Comparison of ENCODE assay signal across 21 cellular contexts in the genomic region with DNA sequence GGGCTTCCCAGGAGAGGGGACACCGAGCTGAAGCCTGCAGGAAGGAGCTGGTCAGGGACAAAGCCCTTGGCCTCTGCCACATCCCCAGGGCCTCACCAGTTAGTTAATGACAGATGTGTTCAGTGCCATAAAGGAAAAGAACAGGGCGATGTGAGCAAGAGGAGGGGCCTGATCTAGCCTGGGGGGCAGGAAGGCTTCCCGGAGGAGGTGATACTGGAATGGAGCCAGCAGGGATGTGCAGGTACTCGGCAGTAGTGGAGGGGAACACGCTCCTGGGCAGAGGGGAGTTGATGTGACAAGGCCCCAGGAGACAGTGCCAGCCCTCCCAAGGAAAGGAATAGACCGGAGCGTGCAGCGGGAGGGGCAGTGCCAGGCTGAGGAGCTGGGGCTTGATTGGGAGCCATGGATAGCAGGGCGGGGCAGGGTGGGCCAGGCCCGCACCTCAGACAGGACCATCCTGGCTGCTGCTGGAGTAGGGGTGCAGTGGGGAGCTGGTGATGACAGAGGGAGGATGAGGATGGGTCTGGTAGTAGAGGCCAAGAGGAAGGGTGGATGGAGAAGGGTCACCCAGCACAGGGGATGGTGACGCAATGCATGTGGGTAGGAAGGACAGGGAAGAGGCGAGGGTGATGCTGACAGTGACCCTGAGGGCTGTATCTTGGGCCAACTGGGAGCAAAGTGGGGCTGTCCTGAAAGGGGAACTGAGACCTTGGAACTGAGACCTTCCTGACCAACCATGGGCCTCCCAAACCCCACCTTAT. TPM values are rescaled to one million over a fixed set of nuclear protein-coding genes. Genes with fewer than 3 reads are reported as not detected.
DNase-seq lines count a peak whose midpoint lies in the region; ATAC-seq, FAIRE-seq and TF ChIP-seq lines count a peak whose summit lies in the region.
"Had no signal": no experiment of that assay in that cellular context is flagged by ENCODE, and none has a peak within 500 bp of the region (broad histone marks: within the 10 kb centered on the region; RNA-seq: fewer than 3 reads in every experiment).

No MANE protein-coding gene starts in this region.

- no peak overlapping the region for H2AK9ac ChIP-seq in IMR-90 (replicated peaks; ENCODE audit: low read depth, low read length, poor library complexity)

- no peaks in the 10 kb centered on the region for H3K9me3 Mint-ChIP-seq in activated naive CD4-positive, alpha-beta T cell treated with anti-CD3 and anti-CD28 coated beads, Interleukin-2, amount 10 ng/mL, durations not matched to agents 7 days and 5 days
- peaks cover 10% of the 10 kb centered on the region for H3K9me3 Mint-ChIP-seq in stimulated activated memory B cell treated with anti-CD40 and anti-IgM and Interleukin-4, amounts not matched to agents 10 μg/mL and 1 μg/mL and 100 μg/mL, for 72 hours
- no peaks in the 10 kb centered on the region for H3K9me3 Mint-ChIP-seq in activated CD4-positive, alpha-beta T cell treated with anti-CD3 and anti-CD28 coated beads for 36 hours (ENCODE audit: low read depth)

- BruUV-seq in IMR-90 (replicated peaks; lab: Mats Ljungman, UMichigan), result no TSS peak

- H2AFZ ChIP-seq in IMR-90 (replicated peaks; ENCODE audit: low read length, poor library complexity), result no peak overlapping the region

- no peak overlapping the region for H3K18ac ChIP-seq in IMR-90 (ENCODE audit: low read depth, low read length)

- H3K36me3 ChIP-seq in IMR-90 (ENCODE audit: control insufficient read depth, insufficient read depth, low read length) (peaks cover 30% of the 10 kb centered on the region), bronchial epithelial cell (ENCODE audit: control insufficient read depth, insufficient read depth, low read length) (peaks cover 24% of the 10 kb centered on the region)

- H4K5ac ChIP-seq in IMR-90 (ENCODE audit: low read depth, low read length), result no peak overlapping the region

- no peak overlapping the region for H3K23ac ChIP-seq in IMR-90 (ENCODE audit: low read depth, low read length)

- H2BK120ac ChIP-seq in IMR-90 (ENCODE audit: low read depth, low read length), result no peak overlapping the region

- TF ChIP-seq CTCF in IMR-90 (conservative IDR thresholded peaks at IDR 0.05; ENCODE audit: low read depth, low read length), result no peak
- no peak for TF ChIP-seq CTCF in bronchial epithelial cell (IDR thresholded peaks at IDR 0.05; ENCODE audit: insufficient read depth, low read length, severe bottlenecking)
- no peak for TF ChIP-seq CTCF in coronary artery (IDR thresholded peaks at IDR 0.05)

- 0 out of 2 replicates have a peak, but pooled peaks cover 2% of the 10 kb centered on the region for H3K4me1 ChIP-seq in IMR-90 (ENCODE audit: control insufficient read depth, insufficient read depth, low read length)

- no peaks in the 10 kb centered on the region for H3K9me1 ChIP-seq in IMR-90 (ENCODE audit: insufficient read depth, low read length)

- no peak overlapping the region for H2BK15ac ChIP-seq in IMR-90 (ENCODE audit: low read depth, low read length)

- H3K36me3 Mint-ChIP-seq in activated naive CD4-positive, alpha-beta T cell treated with anti-CD3 and anti-CD28 coated beads, Interleukin-2, amount 10 ng/mL, durations not matched to agents 7 days and 5 days, result peaks cover 15% of the 10 kb centered on the region
- H3K36me3 Mint-ChIP-seq in stimulated activated memory B cell treated with anti-CD40 and anti-IgM and Interleukin-4, amounts not matched to agents 10 μg/mL and 1 μg/mL and 100 μg/mL, for 72 hours, result peaks cover 62% of the 10 kb centered on the region
- H3K36me3 Mint-ChIP-seq in activated CD4-positive, alpha-beta T cell treated with anti-CD3 and anti-CD28 coated beads for 36 hours (ENCODE audit: low read depth), result peaks cover 14% of the 10 kb centered on the region

- H3K27me3 Mint-ChIP-seq in activated naive CD4-positive, alpha-beta T cell treated with anti-CD3 and anti-CD28 coated beads, Interleukin-2, amount 10 ng/mL, durations not matched to agents 7 days and 5 days, result no peaks in the 10 kb centered on the region
- H3K27me3 Mint-ChIP-seq in stimulated activated memory B cell treated with anti-CD40 and anti-IgM and Interleukin-4, amounts not matched to agents 10 μg/mL and 1 μg/mL and 100 μg/mL, for 72 hours, result no peaks in the 10 kb centered on the region
- no peaks in the 10 kb centered on the region for H3K27me3 Mint-ChIP-seq in activated CD4-positive, alpha-beta T cell treated with anti-CD3 and anti-CD28 coated beads for 36 hours

- 94% methylated on average over 9 of the region's 12 CpGs; no CpG with 5 or more reads in 1 of the 2 experiments for WGBS in IMR-90 (ENCODE audit: extremely low coverage in 2 of 2, insufficient read length in 1 of 2), 2 experiments

- no peaks in the 10 kb centered on the region for H3K9me3 ChIP-seq in IMR-90 (ENCODE audit: control insufficient read depth, insufficient read depth, low read length)

- H3K4ac ChIP-seq in IMR-90 (ENCODE audit: low read depth, low read length), result no peak overlapping the region

- no peak overlapping the region for H3K4me2 ChIP-seq in IMR-90 (ENCODE audit: low read depth, low read length)
- H3K4me2 ChIP-seq: KMS-11 had no signal

- H3K9ac ChIP-seq in IMR-90 (ENCODE audit: low read depth, low read length), result no peak overlapping the region
- H3K9ac ChIP-seq: KMS-11 had no signal

- H3K27ac ChIP-seq in IMR-90 (ENCODE audit: insufficient read depth, low read length) (no peak overlapping the region), coronary artery (no peak overlapping the region)
- H3K27ac ChIP-seq: C4-2B, KMS-11 had no signal

- TF ChIP-seq POLR2A in IMR-90 (IDR thresholded peaks at IDR 0.05; ENCODE audit: low read depth, low read length), result no peak

- H3K4me3 ChIP-seq in IMR-90 (ENCODE audit: insufficient read depth, low read depth, low read length) (no peak overlapping the region), bronchial epithelial cell (ENCODE audit: low read depth, low read length) (no peak overlapping the region), coronary artery (no peak overlapping the region)

- no peak overlapping the region for H4K91ac ChIP-seq in IMR-90 (ENCODE audit: insufficient read depth, low read depth, low read length)

- no peak for TF ChIP-seq RAD21 in IMR-90 (IDR thresholded peaks at IDR 0.05; ENCODE audit: low read length)

- no peak overlapping the region for H4K8ac ChIP-seq in IMR-90 (ENCODE audit: low read depth in 2 of 2, low read length in 2 of 2)

- no peak overlapping the region for H2AK5ac ChIP-seq in IMR-90 (ENCODE audit: low read depth, low read length)

- peaks cover 4% of the 10 kb centered on the region; the same call in 1 of the 2 replicates for H4K20me1 ChIP-seq in IMR-90 (ENCODE audit: insufficient read depth, low read length)

- peak; percentile 96 for FAIRE-seq in bronchial epithelial cell (lab: Jason Lieb, UNC)
- FAIRE-seq: A204.1 had no signal

- ATAC-seq in IMR-90 (ENCODE audit: low read depth), result no peak
- no peak for ATAC-seq in stimulated activated memory B cell treated with anti-CD40 and anti-IgM and Interleukin-4, amounts not matched to agents 10 μg/mL and 1 μg/mL and 100 μg/mL, for 72 hours
- no peak for ATAC-seq in activated CD4-positive, alpha-beta T cell treated with anti-CD3 and anti-CD28 coated beads for 36 hours

- CTCF ChIA-PET in activated naive CD4-positive, alpha-beta T cell treated with anti-CD3 and anti-CD28 coated beads, Interleukin-2, amount 10 ng/mL, durations not matched to agents 7 days and 5 days (lab: Charles Lee), result no interaction called here
- CTCF ChIA-PET in IMR-90 (lab: Yijun Ruan, JAX), result no interaction called here
- CTCF ChIA-PET in activated CD4-positive, alpha-beta T cell treated with anti-CD3 and anti-CD28 coated beads for 36 hours (lab: Charles Lee), result no interaction called here

- in situ Hi-C loops in IMR-90 (cut with MboI; ENCODE audit: low sequenced_read_pairs), result no loop called here

- no peak overlapping the region for H2BK20ac ChIP-seq in IMR-90 (ENCODE audit: low read depth, low read length)

- no peak overlapping the region for H3K56ac ChIP-seq in IMR-90 (ENCODE audit: extremely low read depth, insufficient read depth, low read length)

- H3K27me3 ChIP-seq in IMR-90 (ENCODE audit: control insufficient read depth, insufficient read depth, low read length) (no peaks in the 10 kb centered on the region), bronchial epithelial cell (ENCODE audit: control insufficient read depth, insufficient read depth, low read length) (no peaks in the 10 kb centered on the region)

- H3K14ac ChIP-seq in IMR-90 (replicated peaks; ENCODE audit: low read depth, low read length), result no peak overlapping the region

- H2BK5ac ChIP-seq in IMR-90 (ENCODE audit: low read depth, low read length, poor library complexity, severe bottlenecking), result no peak overlapping the region

- POLR2A ChIA-PET in IMR-90 (lab: Charles Lee; ENCODE audit: unreplicated experiment), result no interaction called here
- POLR2A ChIA-PET in activated CD4-positive, alpha-beta T cell treated with anti-CD3 and anti-CD28 coated beads for 36 hours (lab: Charles Lee), result no interaction called here

- dilution Hi-C loops in IMR-90 (cut with HindIII; ENCODE audit: low sequenced_read_pairs, unreplicated experiment), result no loop called here

- peaks cover 11% of the 10 kb centered on the region for H3K4me1 Mint-ChIP-seq in activated naive CD4-positive, alpha-beta T cell treated with anti-CD3 and anti-CD28 coated beads, Interleukin-2, amount 10 ng/mL, durations not matched to agents 7 days and 5 days
- H3K4me1 Mint-ChIP-seq in stimulated activated memory B cell treated with anti-CD40 and anti-IgM and Interleukin-4, amounts not matched to agents 10 μg/mL and 1 μg/mL and 100 μg/mL, for 72 hours, result peaks cover 34% of the 10 kb centered on the region
- H3K4me1 Mint-ChIP-seq in activated CD4-positive, alpha-beta T cell treated with anti-CD3 and anti-CD28 coated beads for 36 hours, result no peaks in the 10 kb centered on the region

- no peak overlapping the region for H3K4me3 Mint-ChIP-seq in activated naive CD4-positive, alpha-beta T cell treated with anti-CD3 and anti-CD28 coated beads, Interleukin-2, amount 10 ng/mL, durations not matched to agents 7 days and 5 days
- H3K4me3 Mint-ChIP-seq in stimulated activated memory B cell treated with anti-CD40 and anti-IgM and Interleukin-4, amounts not matched to agents 10 μg/mL and 1 μg/mL and 100 μg/mL, for 72 hours, result no peak overlapping the region
- no peak overlapping the region for H3K4me3 Mint-ChIP-seq in activated CD4-positive, alpha-beta T cell treated with anti-CD3 and anti-CD28 coated beads for 36 hours

- no peak for DNase-seq in activated naive CD4-positive, alpha-beta T cell treated with anti-CD3 and anti-CD28 coated beads, Interleukin-2, amount 10 ng/mL, durations not matched to agents 7 days and 5 days
- no peak for DNase-seq in activated naive CD4-positive, alpha-beta T cell treated with Interleukin-2 at 50 U/mL for 16 hours
- no peak for DNase-seq in IMR-90
- DNase-seq in bronchial epithelial cell (ENCODE audit: low read depth), result no peak
- DNase-seq in NCI-H2227 treated with DMSO at 0.1 percent for 48 hours (lab: John Stamatoyannopoulos, UW), result no peak
- no peak for DNase-seq in coronary artery (ENCODE audit: low spot score)
- DNase-seq in activated CD4-positive, alpha-beta T cell treated with anti-CD3 and anti-CD28 coated beads for 36 hours, result no peak
- DNase-seq: COR-L47, DMS153, EL, H7, NCI-H1105 treated with DMSO at 0.1 percent for 48 hours, NCI-H187 treated with DMSO at 0.1 percent for 48 hours, NCI-H446, NCI-H69, SHP77 treated with DMSO at 0.1 percent for 48 hours had no signal

- H3K27ac Mint-ChIP-seq in activated naive CD4-positive, alpha-beta T cell treated with anti-CD3 and anti-CD28 coated beads, Interleukin-2, amount 10 ng/mL, durations not matched to agents 7 days and 5 days, result peak overlapping the region; percentile 33
- peak overlapping the region; percentile 3 for H3K27ac Mint-ChIP-seq in stimulated activated memory B cell treated with anti-CD40 and anti-IgM and Interleukin-4, amounts not matched to agents 10 μg/mL and 1 μg/mL and 100 μg/mL, for 72 hours
- H3K27ac Mint-ChIP-seq in activated CD4-positive, alpha-beta T cell treated with anti-CD3 and anti-CD28 coated beads for 36 hours, result no peak overlapping the region

- intact Hi-C loops in IMR-90 (cut with micrococcal nuclease), result no loop called here
- intact Hi-C loops in activated CD4-positive, alpha-beta T cell treated with anti-CD3 and anti-CD28 coated beads for 36 hours (cut with DNase I, micrococcal nuclease), result no loop called here

- H3K79me1 ChIP-seq in IMR-90 (ENCODE audit: low read depth in 1 of 2, low read length in 2 of 2), result peaks cover 7 to 30% of the 10 kb centered on the region in 2 experiments

RNA-seq across cellular contexts. Expression of gene C19orf33, which starts 4.1 kb away (rescaled TPM):
- total RNA-seq in IMR-90 (2012; rRNA removed), result 1.4 TPM in 1 of 2 replicates, not detected in the other
- 0.80 and 0.96 TPM in 2 replicates for polyA plus RNA-seq in IMR-90 (2012; rRNA removed)
- polyA plus RNA-seq in IMR-90 (2012; cell fraction: cytosol; rRNA removed), result 0.44 and 3.1 TPM in 2 replicates
- polyA plus RNA-seq in IMR-90 (2012; cell fraction: nucleus; rRNA removed; ENCODE audit: low replicate concordance), result not detected in 2 replicates
- total RNA-seq in bronchial epithelial cell, result 266 and 612 TPM in 2 replicates
- total RNA-seq in activated CD4-positive, alpha-beta T cell treated with anti-CD3 and anti-CD28 coated beads for 36 hours, result not detected
- total RNA-seq: M059J had no signal

RNA-seq across cellular contexts. Expression of gene YIF1B, which starts 7.6 kb away (rescaled TPM):
- total RNA-seq in IMR-90 (2012; rRNA removed), result 72.2 and 78.9 TPM in 2 replicates
- 162 and 165 TPM in 2 replicates for polyA plus RNA-seq in IMR-90 (2012; rRNA removed)
- polyA plus RNA-seq in IMR-90 (2012; cell fraction: cytosol; rRNA removed), result 95.0 and 225 TPM in 2 replicates
- 92.8 and 241 TPM in 2 replicates for polyA plus RNA-seq in IMR-90 (2012; cell fraction: nucleus; rRNA removed; ENCODE audit: low replicate concordance)
- total RNA-seq in bronchial epithelial cell, result 30.0 and 51.5 TPM in 2 replicates
- 10 to 100 TPM; 76.3 to 90.1 TPM for total RNA-seq in activated CD4-positive, alpha-beta T cell treated with anti-CD3 and anti-CD28 coated beads for 36 hours

RNA-seq across cellular contexts. Expression of gene KCNK6, which starts 11.5 kb away (rescaled TPM):
- 2.7 and 2.8 TPM in 2 replicates for total RNA-seq in IMR-90 (2012; rRNA removed)
- polyA plus RNA-seq in IMR-90 (2012; rRNA removed), result 3.9 and 4.5 TPM in 2 replicates
- 3.3 and 4.2 TPM in 2 replicates for polyA plus RNA-seq in IMR-90 (2012; cell fraction: cytosol; rRNA removed)
- 2.9 and 3.1 TPM in 2 replicates for polyA plus RNA-seq in IMR-90 (2012; cell fraction: nucleus; rRNA removed; ENCODE audit: low replicate concordance)
- total RNA-seq in bronchial epithelial cell, result 19.0 and 27.8 TPM in 2 replicates
- 10 to 100 TPM in 1 of 2 experiments, 1 to 10 TPM in 1; 9.6 to 10.2 TPM for total RNA-seq in activated CD4-positive, alpha-beta T cell treated with anti-CD3 and anti-CD28 coated beads for 36 hours

RNA-seq across cellular contexts. Expression of gene CATSPERG, which starts 27.4 kb away (rescaled TPM):
- total RNA-seq in IMR-90 (2012; rRNA removed), result 0.18 TPM in 1 of 2 replicates, not detected in the other
- polyA plus RNA-seq in IMR-90 (2012; rRNA removed), result 0.16 and 0.34 TPM in 2 replicates
- polyA plus RNA-seq in IMR-90 (2012; cell fraction: cytosol; rRNA removed), result 0.08 and 0.21 TPM in 2 replicates
- 1.1 and 1.9 TPM in 2 replicates for polyA plus RNA-seq in IMR-90 (2012; cell fraction: nucleus; rRNA removed; ENCODE audit: low replicate concordance)
- total RNA-seq in bronchial epithelial cell, result 3.5 and 5.0 TPM in 2 replicates
- total RNA-seq in activated CD4-positive, alpha-beta T cell treated with anti-CD3 and anti-CD28 coated beads for 36 hours, result 1 to 10 TPM; 3.3 to 3.4 TPM
- total RNA-seq: M059J had no signal

RNA-seq across cellular contexts. Expression of gene SPINT2, which starts 43.8 kb away (rescaled TPM):
- total RNA-seq in IMR-90 (2012; rRNA removed) (0.28 and 0.54 TPM in 2 replicates), bronchial epithelial cell (1,057 and 1,682 TPM in 2 replicates)
- 1.2 and 2.2 TPM in 2 replicates for polyA plus RNA-seq in IMR-90 (2012; rRNA removed)
- 1.2 and 1.8 TPM in 2 replicates for polyA plus RNA-seq in IMR-90 (2012; cell fraction: cytosol; rRNA removed)
- 1.2 and 1.3 TPM in 2 replicates for polyA plus RNA-seq in IMR-90 (2012; cell fraction: nucleus; rRNA removed; ENCODE audit: low replicate concordance)
- 10 to 100 TPM; 46.0 to 49.0 TPM for total RNA-seq in activated CD4-positive, alpha-beta T cell treated with anti-CD3 and anti-CD28 coated beads for 36 hours

Comparison
In these comparisons a context has a peak if more than half of its experiments do, and no peak if none do; other contexts are left out.
1. RNA of gene C19orf33, which starts 4.1 kb away (total RNA-seq): 266 to 612 TPM in bronchial epithelial cell; 1.4 TPM in IMR-90 and not detected in activated CD4-positive, alpha-beta T cell treated with anti-CD3 and anti-CD28 coated beads for 36 hours; every median in the first group is over 100 times any median in the second.